In the genomic region with DNA sequence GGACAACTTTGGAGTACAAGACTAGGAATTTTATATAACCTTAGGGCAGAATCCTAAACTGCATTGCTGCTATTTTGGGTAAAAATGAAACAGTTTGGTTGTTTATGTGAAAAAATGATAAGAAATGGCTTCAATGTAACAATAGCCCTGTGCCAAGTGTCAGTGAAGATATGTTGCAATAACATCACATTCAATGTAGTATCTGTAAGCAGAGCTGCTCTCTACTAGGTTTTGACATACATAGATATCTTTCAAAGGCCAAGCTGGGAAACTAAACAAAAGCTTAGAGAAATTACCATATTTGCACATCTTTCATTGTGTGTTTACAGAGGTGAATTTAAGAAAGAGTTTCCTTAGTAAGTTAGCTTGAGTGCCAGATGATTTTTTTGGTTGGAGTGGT, we compare ENCODE assay signal across 22 cellular contexts.
"Had no signal": no experiment of that assay in that cellular context is flagged by ENCODE, and none has a peak within 500 bp of the region (broad histone marks: within the 10 kb centered on the region; RNA-seq: fewer than 3 reads in every experiment).

No MANE protein-coding gene starts in this region.

- H3K4me3 ChIP-seq: colonic mucosa, dorsolateral prefrontal cortex, left ventricle myocardium inferior, mucosa of descending colon, ovary, skin epidermis, thoracic aorta, uterus had no signal

- DNase-seq: activated CD4-positive, alpha-beta memory T cell treated with anti-CD3 and anti-CD28 coated beads, Interleukin-2, amount 10 ng/mL, durations not matched to agents 7 days and 5 days; activated CD4-positive, alpha-beta T cell treated with anti-CD3 and anti-CD28 coated beads, Interleukin-2, amount 10 ng/mL, durations not matched to agents 7 days and 5 days; activated CD4-positive, CD25-positive, alpha-beta regulatory T cell treated with anti-CD3 and anti-CD28 coated beads, Interleukin-2, amount 50 U/mL, for 72 hours; activated CD8-positive, alpha-beta memory T cell treated with anti-CD3 and anti-CD28 coated beads, Interleukin-2, amount 50 U/mL, for 48 hours; activated naive CD8-positive, alpha-beta T cell treated with anti-CD3 and anti-CD28 coated beads, Interleukin-2, amount 50 U/mL, for 24 hours; activated T-cell treated with anti-CD3 and anti-CD28 coated beads, Interleukin-2, amount 50 U/mL, for 24 hours; anterior cingulate cortex; colonic mucosa; dorsolateral prefrontal cortex; effector memory CD4-positive, alpha-beta T cell; foreskin melanocyte; left ventricle myocardium inferior; mucosa of descending colon; stimulated activated CD4-positive, alpha-beta T cell treated with anti-CD3 and anti-CD28 coated beads, Interleukin-12 subunit alpha, Interleukin-12 subunit beta, amount 100 ng/mL, for 4 hours; stimulated activated CD4-positive, alpha-beta T cell treated with anti-CD3 and anti-CD28 coated beads, Interleukin-4, amount 100 ng/mL, for 1 hour; stimulated activated naive CD8-positive, alpha-beta T cell treated with anti-CD3 and anti-CD28 coated beads, Interleukin-15, Interleukin-2, amounts not matched to agents 100 U/mL and 50 U/mL, for 24 hours; T-helper 2 cell; trophoblast cell; uterus had no signal
